1 cellular context compared by ENCODE assay signal in the genomic region with DNA sequence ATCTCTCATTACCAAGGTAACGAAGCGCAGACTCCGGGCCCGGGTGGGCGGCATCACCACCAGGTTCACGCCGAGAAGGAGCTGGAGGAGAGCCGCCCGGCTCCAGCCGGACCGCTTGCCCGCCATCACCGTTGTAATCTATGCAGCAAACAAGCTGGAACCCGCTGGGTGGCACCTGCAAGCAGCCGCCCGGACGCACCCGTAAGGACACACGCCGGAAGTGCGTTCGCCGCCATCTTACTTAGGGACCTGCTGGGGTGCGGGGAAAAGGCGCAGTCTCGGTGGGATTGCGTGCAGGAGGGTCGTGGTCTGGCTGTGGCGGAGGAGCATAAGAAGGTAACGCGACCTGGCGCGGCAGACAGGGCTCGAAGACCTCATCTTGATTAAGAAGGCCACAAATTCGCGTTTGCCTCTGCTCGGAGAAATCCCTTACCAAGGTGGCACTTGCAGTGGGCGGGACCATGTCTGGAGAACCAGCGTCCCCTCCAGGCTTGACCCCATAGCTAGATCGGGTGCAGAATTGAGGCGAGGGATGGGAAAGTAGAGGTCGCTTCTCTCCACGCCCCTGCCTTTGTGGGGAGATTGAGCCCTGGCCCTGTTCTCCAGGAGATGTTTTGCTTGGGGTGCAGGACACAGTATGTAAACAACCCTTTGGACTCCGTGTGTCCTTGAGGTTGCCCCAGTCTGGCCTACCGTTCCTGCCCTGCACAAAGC.
TF ChIP-seq lines count a peak whose summit lies in the region.

A gene with protein sequence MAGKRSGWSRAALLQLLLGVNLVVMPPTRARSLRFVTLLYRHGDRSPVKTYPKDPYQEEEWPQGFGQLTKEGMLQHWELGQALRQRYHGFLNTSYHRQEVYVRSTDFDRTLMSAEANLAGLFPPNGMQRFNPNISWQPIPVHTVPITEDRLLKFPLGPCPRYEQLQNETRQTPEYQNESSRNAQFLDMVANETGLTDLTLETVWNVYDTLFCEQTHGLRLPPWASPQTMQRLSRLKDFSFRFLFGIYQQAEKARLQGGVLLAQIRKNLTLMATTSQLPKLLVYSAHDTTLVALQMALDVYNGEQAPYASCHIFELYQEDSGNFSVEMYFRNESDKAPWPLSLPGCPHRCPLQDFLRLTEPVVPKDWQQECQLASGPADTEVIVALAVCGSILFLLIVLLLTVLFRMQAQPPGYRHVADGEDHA (minus strand): TSS at position 151 of the 714 bp plus-strand sequence. CDS start 25 bp downstream, at position 126.

TF ChIP-seq in K562, 482 proteins besides CTCF, POLR2A, EP300 and RAD21 (continued from another document and continues in another):
- TF ChIP-seq KDM1A (IDR thresholded peaks at IDR 0.05) (0 out of 4 replicates have a peak, but pooled peaks of 1 of the 2 experiments have one; percentile 37), MIER1 (IDR thresholded peaks at IDR 0.05; ENCODE audit: low read depth) (0 out of 2 replicates have a peak, but pooled peaks have one; percentile 53), DMBX1 (CRISPR knock-in tag; IDR thresholded peaks at IDR 0.05; ENCODE audit: borderline replicate concordance) (peak; percentile 85), SNRNP70 (optimal IDR thresholded peaks at IDR 0.05; ENCODE audit: low read depth, low read length) (no peak), RNF2 (IDR thresholded peaks at IDR 0.05) (peak; percentile 63), LEF1 (IDR thresholded peaks at IDR 0.05) (peak; percentile 56; the same call in 1 of the 2 replicates), MAFG (tag; conservative IDR thresholded peaks at IDR 0.05) (no peak), ZNF79 (CRISPR knock-in tag; IDR thresholded peaks at IDR 0.05; ENCODE audit: low read depth) (no peak), HDAC1 (IDR thresholded peaks at IDR 0.05) (peak in 1 of 2 experiments; percentile 90; a peak in 2 of 4 replicates), HEY1 (CRISPR knock-in tag; IDR thresholded peaks at IDR 0.05; ENCODE audit: borderline replicate concordance) (0 out of 2 replicates have a peak, but pooled peaks have one; percentile 73), NCOR1 (IDR thresholded peaks at IDR 0.05) (peak; percentile 60), L3MBTL2 (IDR thresholded peaks at IDR 0.05) (peak; percentile 73), ZBTB17 (CRISPR knock-in tag; IDR thresholded peaks at IDR 0.05) (peak; percentile 87), PHB2 (IDR thresholded peaks at IDR 0.05; ENCODE audit: low read depth) (0 out of 2 replicates have a peak, but pooled peaks have one; percentile 18), CBFB (CRISPR knock-in tag; IDR thresholded peaks at IDR 0.05) (no peak; the same call in 1 of the 2 replicates), NR3C1 (CRISPR knock-in tag; IDR thresholded peaks at IDR 0.05) (peak; percentile 44; the same call in 1 of the 2 replicates), MTA2 (IDR thresholded peaks at IDR 0.05; ENCODE audit: low read depth) (no peak; the same call in 1 of the 2 replicates), ZNF707 (CRISPR knock-in tag; conservative IDR thresholded peaks at IDR 0.05) (no peak), KHSRP (IDR thresholded peaks at IDR 0.05) (no peak), WHSC1 (IDR thresholded peaks at IDR 0.05; ENCODE audit: low read length) (no peak), KAT2B (IDR thresholded peaks at IDR 0.05; ENCODE audit: low read depth, low read length) (no peak), ZSCAN29 (IDR thresholded peaks at IDR 0.05) (peak; percentile 56; the same call in 1 of the 2 replicates)
- TF ChIP-seq, protein P1, sequence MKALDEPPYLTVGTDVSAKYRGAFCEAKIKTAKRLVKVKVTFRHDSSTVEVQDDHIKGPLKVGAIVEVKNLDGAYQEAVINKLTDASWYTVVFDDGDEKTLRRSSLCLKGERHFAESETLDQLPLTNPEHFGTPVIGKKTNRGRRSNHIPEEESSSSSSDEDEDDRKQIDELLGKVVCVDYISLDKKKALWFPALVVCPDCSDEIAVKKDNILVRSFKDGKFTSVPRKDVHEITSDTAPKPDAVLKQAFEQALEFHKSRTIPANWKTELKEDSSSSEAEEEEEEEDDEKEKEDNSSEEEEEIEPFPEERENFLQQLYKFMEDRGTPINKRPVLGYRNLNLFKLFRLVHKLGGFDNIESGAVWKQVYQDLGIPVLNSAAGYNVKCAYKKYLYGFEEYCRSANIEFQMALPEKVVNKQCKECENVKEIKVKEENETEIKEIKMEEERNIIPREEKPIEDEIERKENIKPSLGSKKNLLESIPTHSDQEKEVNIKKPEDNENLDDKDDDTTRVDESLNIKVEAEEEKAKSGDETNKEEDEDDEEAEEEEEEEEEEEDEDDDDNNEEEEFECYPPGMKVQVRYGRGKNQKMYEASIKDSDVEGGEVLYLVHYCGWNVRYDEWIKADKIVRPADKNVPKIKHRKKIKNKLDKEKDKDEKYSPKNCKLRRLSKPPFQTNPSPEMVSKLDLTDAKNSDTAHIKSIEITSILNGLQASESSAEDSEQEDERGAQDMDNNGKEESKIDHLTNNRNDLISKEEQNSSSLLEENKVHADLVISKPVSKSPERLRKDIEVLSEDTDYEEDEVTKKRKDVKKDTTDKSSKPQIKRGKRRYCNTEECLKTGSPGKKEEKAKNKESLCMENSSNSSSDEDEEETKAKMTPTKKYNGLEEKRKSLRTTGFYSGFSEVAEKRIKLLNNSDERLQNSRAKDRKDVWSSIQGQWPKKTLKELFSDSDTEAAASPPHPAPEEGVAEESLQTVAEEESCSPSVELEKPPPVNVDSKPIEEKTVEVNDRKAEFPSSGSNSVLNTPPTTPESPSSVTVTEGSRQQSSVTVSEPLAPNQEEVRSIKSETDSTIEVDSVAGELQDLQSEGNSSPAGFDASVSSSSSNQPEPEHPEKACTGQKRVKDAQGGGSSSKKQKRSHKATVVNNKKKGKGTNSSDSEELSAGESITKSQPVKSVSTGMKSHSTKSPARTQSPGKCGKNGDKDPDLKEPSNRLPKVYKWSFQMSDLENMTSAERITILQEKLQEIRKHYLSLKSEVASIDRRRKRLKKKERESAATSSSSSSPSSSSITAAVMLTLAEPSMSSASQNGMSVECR (CRISPR knock-in tag; IDR thresholded peaks at IDR 0.05), result peak; percentile 96
- TF ChIP-seq, protein P2, sequence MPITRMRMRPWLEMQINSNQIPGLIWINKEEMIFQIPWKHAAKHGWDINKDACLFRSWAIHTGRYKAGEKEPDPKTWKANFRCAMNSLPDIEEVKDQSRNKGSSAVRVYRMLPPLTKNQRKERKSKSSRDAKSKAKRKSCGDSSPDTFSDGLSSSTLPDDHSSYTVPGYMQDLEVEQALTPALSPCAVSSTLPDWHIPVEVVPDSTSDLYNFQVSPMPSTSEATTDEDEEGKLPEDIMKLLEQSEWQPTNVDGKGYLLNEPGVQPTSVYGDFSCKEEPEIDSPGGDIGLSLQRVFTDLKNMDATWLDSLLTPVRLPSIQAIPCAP (CRISPR knock-in tag; IDR thresholded peaks at IDR 0.05; ENCODE audit: borderline replicate concordance), result no peak
- TF ChIP-seq, protein P3, sequence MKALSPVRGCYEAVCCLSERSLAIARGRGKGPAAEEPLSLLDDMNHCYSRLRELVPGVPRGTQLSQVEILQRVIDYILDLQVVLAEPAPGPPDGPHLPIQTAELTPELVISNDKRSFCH (CRISPR knock-in tag; IDR thresholded peaks at IDR 0.05), result no peak
- TF ChIP-seq, protein P3 (tag; IDR thresholded peaks at IDR 0.05), result peak; percentile 97
- TF ChIP-seq, protein P4, sequence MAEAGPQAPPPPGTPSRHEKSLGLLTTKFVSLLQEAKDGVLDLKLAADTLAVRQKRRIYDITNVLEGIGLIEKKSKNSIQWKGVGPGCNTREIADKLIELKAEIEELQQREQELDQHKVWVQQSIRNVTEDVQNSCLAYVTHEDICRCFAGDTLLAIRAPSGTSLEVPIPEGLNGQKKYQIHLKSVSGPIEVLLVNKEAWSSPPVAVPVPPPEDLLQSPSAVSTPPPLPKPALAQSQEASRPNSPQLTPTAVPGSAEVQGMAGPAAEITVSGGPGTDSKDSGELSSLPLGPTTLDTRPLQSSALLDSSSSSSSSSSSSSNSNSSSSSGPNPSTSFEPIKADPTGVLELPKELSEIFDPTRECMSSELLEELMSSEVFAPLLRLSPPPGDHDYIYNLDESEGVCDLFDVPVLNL (CRISPR knock-in tag; IDR thresholded peaks at IDR 0.05; ENCODE audit: low read depth), result 0 out of 2 replicates have a peak, but pooled peaks have one; percentile 37
- TF ChIP-seq, protein P5, sequence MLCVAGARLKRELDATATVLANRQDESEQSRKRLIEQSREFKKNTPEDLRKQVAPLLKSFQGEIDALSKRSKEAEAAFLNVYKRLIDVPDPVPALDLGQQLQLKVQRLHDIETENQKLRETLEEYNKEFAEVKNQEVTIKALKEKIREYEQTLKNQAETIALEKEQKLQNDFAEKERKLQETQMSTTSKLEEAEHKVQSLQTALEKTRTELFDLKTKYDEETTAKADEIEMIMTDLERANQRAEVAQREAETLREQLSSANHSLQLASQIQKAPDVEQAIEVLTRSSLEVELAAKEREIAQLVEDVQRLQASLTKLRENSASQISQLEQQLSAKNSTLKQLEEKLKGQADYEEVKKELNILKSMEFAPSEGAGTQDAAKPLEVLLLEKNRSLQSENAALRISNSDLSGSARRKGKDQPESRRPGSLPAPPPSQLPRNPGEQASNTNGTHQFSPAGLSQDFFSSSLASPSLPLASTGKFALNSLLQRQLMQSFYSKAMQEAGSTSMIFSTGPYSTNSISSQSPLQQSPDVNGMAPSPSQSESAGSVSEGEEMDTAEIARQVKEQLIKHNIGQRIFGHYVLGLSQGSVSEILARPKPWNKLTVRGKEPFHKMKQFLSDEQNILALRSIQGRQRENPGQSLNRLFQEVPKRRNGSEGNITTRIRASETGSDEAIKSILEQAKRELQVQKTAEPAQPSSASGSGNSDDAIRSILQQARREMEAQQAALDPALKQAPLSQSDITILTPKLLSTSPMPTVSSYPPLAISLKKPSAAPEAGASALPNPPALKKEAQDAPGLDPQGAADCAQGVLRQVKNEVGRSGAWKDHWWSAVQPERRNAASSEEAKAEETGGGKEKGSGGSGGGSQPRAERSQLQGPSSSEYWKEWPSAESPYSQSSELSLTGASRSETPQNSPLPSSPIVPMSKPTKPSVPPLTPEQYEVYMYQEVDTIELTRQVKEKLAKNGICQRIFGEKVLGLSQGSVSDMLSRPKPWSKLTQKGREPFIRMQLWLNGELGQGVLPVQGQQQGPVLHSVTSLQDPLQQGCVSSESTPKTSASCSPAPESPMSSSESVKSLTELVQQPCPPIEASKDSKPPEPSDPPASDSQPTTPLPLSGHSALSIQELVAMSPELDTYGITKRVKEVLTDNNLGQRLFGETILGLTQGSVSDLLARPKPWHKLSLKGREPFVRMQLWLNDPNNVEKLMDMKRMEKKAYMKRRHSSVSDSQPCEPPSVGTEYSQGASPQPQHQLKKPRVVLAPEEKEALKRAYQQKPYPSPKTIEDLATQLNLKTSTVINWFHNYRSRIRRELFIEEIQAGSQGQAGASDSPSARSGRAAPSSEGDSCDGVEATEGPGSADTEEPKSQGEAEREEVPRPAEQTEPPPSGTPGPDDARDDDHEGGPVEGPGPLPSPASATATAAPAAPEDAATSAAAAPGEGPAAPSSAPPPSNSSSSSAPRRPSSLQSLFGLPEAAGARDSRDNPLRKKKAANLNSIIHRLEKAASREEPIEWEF (CRISPR knock-in tag; IDR thresholded peaks at IDR 0.05), result no peak
- TF ChIP-seq, protein P6, sequence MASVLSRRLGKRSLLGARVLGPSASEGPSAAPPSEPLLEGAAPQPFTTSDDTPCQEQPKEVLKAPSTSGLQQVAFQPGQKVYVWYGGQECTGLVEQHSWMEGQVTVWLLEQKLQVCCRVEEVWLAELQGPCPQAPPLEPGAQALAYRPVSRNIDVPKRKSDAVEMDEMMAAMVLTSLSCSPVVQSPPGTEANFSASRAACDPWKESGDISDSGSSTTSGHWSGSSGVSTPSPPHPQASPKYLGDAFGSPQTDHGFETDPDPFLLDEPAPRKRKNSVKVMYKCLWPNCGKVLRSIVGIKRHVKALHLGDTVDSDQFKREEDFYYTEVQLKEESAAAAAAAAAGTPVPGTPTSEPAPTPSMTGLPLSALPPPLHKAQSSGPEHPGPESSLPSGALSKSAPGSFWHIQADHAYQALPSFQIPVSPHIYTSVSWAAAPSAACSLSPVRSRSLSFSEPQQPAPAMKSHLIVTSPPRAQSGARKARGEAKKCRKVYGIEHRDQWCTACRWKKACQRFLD (CRISPR knock-in tag; IDR thresholded peaks at IDR 0.05), result 0 out of 2 replicates have a peak, but pooled peaks have one; percentile 58
- TF ChIP-seq, protein P7, sequence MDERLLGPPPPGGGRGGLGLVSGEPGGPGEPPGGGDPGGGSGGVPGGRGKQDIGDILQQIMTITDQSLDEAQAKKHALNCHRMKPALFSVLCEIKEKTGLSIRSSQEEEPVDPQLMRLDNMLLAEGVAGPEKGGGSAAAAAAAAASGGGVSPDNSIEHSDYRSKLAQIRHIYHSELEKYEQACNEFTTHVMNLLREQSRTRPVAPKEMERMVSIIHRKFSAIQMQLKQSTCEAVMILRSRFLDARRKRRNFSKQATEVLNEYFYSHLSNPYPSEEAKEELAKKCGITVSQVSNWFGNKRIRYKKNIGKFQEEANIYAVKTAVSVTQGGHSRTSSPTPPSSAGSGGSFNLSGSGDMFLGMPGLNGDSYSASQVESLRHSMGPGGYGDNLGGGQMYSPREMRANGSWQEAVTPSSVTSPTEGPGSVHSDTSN (CRISPR knock-in tag; IDR thresholded peaks at IDR 0.05; ENCODE audit: low read depth), result no peak
- TF ChIP-seq, protein P7 (tag; conservative IDR thresholded peaks at IDR 0.05; ENCODE audit: low read depth), result no peak; the same call in 1 of the 2 replicates
- TF ChIP-seq, protein P8, sequence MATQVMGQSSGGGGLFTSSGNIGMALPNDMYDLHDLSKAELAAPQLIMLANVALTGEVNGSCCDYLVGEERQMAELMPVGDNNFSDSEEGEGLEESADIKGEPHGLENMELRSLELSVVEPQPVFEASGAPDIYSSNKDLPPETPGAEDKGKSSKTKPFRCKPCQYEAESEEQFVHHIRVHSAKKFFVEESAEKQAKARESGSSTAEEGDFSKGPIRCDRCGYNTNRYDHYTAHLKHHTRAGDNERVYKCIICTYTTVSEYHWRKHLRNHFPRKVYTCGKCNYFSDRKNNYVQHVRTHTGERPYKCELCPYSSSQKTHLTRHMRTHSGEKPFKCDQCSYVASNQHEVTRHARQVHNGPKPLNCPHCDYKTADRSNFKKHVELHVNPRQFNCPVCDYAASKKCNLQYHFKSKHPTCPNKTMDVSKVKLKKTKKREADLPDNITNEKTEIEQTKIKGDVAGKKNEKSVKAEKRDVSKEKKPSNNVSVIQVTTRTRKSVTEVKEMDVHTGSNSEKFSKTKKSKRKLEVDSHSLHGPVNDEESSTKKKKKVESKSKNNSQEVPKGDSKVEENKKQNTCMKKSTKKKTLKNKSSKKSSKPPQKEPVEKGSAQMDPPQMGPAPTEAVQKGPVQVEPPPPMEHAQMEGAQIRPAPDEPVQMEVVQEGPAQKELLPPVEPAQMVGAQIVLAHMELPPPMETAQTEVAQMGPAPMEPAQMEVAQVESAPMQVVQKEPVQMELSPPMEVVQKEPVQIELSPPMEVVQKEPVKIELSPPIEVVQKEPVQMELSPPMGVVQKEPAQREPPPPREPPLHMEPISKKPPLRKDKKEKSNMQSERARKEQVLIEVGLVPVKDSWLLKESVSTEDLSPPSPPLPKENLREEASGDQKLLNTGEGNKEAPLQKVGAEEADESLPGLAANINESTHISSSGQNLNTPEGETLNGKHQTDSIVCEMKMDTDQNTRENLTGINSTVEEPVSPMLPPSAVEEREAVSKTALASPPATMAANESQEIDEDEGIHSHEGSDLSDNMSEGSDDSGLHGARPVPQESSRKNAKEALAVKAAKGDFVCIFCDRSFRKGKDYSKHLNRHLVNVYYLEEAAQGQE (CRISPR knock-in tag; IDR thresholded peaks at IDR 0.05; ENCODE audit: low read depth), result no peak; the same call in 1 of the 2 replicates
